ENCODE assay signal across 1 cellular context in genomic region chr2:241110607-241111442, GRCh38.
TF ChIP-seq lines count a peak whose summit lies in the region.

No MANE protein-coding gene starts in this region.

TF ChIP-seq in GM12878, 131 proteins besides CTCF, POLR2A, EP300 and RAD21 (continued from another document):
- TF ChIP-seq ATF2 (IDR thresholded peaks at IDR 0.05; ENCODE audit: low read length) (no peak), TCF12 (IDR thresholded peaks at IDR 0.05; ENCODE audit: low read depth, low read length) (no peak), JUND (IDR thresholded peaks at IDR 0.05; ENCODE audit: low read depth, low read length) (no peak), SMARCA5 (IDR thresholded peaks at IDR 0.05) (peak; percentile 19; the same call in 1 of the 2 replicates), SPI1 (IDR thresholded peaks at IDR 0.05; ENCODE audit: borderline replicate concordance, insufficient read depth, low read depth, low read length) (peak; percentile 88), CBFB (IDR thresholded peaks at IDR 0.05; ENCODE audit: low read depth) (no peak), STAT3 (IDR thresholded peaks at IDR 0.05; ENCODE audit: low read depth, low read length) (no peak), SUPT20H (IDR thresholded peaks at IDR 0.05; ENCODE audit: borderline replicate concordance, control insufficient read depth, low read depth, low read length) (no peak), CEBPZ (IDR thresholded peaks at IDR 0.05; ENCODE audit: low read depth, low read length) (no peak), IKZF1 (conservative IDR thresholded peaks at IDR 0.05) (peak; percentile 31; the same call in 1 of the 2 replicates), MEF2A (IDR thresholded peaks at IDR 0.05; ENCODE audit: insufficient read depth, low read depth, low read length) (0 out of 2 replicates have a peak, but pooled peaks have one; percentile 12), TCF3 (IDR thresholded peaks at IDR 0.05; ENCODE audit: borderline replicate concordance, insufficient read depth, low read depth, low read length) (no peak), KAT2A (conservative IDR thresholded peaks at IDR 0.05; ENCODE audit: control insufficient read depth, low read depth, low read length) (no peak), POLR2AphosphoS5 (IDR thresholded peaks at IDR 0.05; ENCODE audit: low read length) (peak; percentile 77), HDGF (IDR thresholded peaks at IDR 0.05) (no peak), RCOR1 (conservative IDR thresholded peaks at IDR 0.05; ENCODE audit: low read depth, low read length) (no peak), IRF4 (IDR thresholded peaks at IDR 0.05; ENCODE audit: low read depth, low read length) (no peak), NR2C2 (IDR thresholded peaks at IDR 0.05; ENCODE audit: borderline replicate concordance, control insufficient read depth, insufficient read length, low read depth) (no peak), SMAD5 (IDR thresholded peaks at IDR 0.05; ENCODE audit: low read depth) (no peak), PRDM15 (CRISPR knock-in tag; IDR thresholded peaks at IDR 0.05) (no peak), YY1 (IDR thresholded peaks at IDR 0.05; ENCODE audit: low read depth, low read length) (peak; percentile 58; the same call in 1 of the 2 replicates), BACH1 (IDR thresholded peaks at IDR 0.05; ENCODE audit: borderline replicate concordance) (no peak), KLF5 (IDR thresholded peaks at IDR 0.05; ENCODE audit: partially characterized antibody) (no peak), ZBED1 (IDR thresholded peaks at IDR 0.05; ENCODE audit: borderline replicate concordance) (no peak), NRF1 (conservative IDR thresholded peaks at IDR 0.05; ENCODE audit: low read depth, low read length) (no peak), NR2C1 (IDR thresholded peaks at IDR 0.05) (no peak)
- TF ChIP-seq, protein P1, sequence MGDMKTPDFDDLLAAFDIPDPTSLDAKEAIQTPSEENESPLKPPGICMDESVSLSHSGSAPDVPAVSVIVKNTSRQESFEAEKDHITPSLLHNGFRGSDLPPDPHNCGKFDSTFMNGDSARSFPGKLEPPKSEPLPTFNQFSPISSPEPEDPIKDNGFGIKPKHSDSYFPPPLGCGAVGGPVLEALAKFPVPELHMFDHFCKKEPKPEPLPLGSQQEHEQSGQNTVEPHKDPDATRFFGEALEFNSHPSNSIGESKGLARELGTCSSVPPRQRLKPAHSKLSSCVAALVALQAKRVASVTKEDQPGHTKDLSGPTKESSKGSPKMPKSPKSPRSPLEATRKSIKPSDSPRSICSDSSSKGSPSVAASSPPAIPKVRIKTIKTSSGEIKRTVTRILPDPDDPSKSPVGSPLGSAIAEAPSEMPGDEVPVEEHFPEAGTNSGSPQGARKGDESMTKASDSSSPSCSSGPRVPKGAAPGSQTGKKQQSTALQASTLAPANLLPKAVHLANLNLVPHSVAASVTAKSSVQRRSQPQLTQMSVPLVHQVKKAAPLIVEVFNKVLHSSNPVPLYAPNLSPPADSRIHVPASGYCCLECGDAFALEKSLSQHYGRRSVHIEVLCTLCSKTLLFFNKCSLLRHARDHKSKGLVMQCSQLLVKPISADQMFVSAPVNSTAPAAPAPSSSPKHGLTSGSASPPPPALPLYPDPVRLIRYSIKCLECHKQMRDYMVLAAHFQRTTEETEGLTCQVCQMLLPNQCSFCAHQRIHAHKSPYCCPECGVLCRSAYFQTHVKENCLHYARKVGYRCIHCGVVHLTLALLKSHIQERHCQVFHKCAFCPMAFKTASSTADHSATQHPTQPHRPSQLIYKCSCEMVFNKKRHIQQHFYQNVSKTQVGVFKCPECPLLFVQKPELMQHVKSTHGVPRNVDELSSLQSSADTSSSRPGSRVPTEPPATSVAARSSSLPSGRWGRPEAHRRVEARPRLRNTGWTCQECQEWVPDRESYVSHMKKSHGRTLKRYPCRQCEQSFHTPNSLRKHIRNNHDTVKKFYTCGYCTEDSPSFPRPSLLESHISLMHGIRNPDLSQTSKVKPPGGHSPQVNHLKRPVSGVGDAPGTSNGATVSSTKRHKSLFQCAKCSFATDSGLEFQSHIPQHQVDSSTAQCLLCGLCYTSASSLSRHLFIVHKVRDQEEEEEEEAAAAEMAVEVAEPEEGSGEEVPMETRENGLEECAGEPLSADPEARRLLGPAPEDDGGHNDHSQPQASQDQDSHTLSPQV (IDR thresholded peaks at IDR 0.05) = no peak
- TF ChIP-seq, protein P2, sequence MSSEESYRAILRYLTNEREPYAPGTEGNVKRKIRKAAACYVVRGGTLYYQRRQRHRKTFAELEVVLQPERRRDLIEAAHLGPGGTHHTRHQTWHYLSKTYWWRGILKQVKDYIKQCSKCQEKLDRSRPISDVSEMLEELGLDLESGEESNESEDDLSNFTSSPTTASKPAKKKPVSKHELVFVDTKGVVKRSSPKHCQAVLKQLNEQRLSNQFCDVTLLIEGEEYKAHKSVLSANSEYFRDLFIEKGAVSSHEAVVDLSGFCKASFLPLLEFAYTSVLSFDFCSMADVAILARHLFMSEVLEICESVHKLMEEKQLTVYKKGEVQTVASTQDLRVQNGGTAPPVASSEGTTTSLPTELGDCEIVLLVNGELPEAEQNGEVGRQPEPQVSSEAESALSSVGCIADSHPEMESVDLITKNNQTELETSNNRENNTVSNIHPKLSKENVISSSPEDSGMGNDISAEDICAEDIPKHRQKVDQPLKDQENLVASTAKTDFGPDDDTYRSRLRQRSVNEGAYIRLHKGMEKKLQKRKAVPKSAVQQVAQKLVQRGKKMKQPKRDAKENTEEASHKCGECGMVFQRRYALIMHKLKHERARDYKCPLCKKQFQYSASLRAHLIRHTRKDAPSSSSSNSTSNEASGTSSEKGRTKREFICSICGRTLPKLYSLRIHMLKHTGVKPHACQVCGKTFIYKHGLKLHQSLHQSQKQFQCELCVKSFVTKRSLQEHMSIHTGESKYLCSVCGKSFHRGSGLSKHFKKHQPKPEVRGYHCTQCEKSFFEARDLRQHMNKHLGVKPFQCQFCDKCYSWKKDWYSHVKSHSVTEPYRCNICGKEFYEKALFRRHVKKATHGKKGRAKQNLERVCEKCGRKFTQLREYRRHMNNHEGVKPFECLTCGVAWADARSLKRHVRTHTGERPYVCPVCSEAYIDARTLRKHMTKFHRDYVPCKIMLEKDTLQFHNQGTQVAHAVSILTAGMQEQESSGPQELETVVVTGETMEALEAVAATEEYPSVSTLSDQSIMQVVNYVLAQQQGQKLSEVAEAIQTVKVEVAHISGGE (CRISPR knock-in tag; IDR thresholded peaks at IDR 0.05) = no peak
- TF ChIP-seq, protein P3, sequence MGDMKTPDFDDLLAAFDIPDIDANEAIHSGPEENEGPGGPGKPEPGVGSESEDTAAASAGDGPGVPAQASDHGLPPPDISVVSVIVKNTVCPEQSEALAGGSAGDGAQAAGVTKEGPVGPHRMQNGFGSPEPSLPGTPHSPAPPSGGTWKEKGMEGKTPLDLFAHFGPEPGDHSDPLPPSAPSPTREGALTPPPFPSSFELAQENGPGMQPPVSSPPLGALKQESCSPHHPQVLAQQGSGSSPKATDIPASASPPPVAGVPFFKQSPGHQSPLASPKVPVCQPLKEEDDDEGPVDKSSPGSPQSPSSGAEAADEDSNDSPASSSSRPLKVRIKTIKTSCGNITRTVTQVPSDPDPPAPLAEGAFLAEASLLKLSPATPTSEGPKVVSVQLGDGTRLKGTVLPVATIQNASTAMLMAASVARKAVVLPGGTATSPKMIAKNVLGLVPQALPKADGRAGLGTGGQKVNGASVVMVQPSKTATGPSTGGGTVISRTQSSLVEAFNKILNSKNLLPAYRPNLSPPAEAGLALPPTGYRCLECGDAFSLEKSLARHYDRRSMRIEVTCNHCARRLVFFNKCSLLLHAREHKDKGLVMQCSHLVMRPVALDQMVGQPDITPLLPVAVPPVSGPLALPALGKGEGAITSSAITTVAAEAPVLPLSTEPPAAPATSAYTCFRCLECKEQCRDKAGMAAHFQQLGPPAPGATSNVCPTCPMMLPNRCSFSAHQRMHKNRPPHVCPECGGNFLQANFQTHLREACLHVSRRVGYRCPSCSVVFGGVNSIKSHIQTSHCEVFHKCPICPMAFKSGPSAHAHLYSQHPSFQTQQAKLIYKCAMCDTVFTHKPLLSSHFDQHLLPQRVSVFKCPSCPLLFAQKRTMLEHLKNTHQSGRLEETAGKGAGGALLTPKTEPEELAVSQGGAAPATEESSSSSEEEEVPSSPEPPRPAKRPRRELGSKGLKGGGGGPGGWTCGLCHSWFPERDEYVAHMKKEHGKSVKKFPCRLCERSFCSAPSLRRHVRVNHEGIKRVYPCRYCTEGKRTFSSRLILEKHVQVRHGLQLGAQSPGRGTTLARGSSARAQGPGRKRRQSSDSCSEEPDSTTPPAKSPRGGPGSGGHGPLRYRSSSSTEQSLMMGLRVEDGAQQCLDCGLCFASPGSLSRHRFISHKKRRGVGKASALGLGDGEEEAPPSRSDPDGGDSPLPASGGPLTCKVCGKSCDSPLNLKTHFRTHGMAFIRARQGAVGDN (IDR thresholded peaks at IDR 0.05) = peak; percentile 61
- TF ChIP-seq, protein P4, sequence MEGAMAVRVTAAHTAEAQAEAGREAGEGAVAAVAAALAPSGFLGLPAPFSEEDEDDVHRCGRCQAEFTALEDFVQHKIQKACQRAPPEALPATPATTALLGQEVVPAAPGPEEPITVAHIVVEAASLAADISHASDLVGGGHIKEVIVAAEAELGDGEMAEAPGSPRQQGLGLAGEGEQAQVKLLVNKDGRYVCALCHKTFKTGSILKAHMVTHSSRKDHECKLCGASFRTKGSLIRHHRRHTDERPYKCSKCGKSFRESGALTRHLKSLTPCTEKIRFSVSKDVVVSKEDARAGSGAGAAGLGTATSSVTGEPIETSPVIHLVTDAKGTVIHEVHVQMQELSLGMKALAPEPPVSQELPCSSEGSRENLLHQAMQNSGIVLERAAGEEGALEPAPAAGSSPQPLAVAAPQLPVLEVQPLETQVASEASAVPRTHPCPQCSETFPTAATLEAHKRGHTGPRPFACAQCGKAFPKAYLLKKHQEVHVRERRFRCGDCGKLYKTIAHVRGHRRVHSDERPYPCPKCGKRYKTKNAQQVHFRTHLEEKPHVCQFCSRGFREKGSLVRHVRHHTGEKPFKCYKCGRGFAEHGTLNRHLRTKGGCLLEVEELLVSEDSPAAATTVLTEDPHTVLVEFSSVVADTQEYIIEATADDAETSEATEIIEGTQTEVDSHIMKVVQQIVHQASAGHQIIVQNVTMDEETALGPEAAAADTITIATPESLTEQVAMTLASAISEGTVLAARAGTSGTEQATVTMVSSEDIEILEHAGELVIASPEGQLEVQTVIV (IDR thresholded peaks at IDR 0.05; ENCODE audit: borderline replicate concordance, partially characterized antibody) = no peak
